ENCODE assay signal across 8 cellular contexts in genomic region chr14:95260537-95261440, GRCh38. TPM values are rescaled to one million over a fixed set of nuclear protein-coding genes. Genes with fewer than 3 reads are reported as not detected.
DNase-seq lines count a peak whose midpoint lies in the region; ATAC-seq and TF ChIP-seq lines count a peak whose summit lies in the region.

No MANE protein-coding gene starts in this region.

- H3K27ac ChIP-seq in mammary epithelial cell (ENCODE audit: insufficient read depth, low read depth, low read length): no peak overlapping the region
- peak overlapping the region; percentile 49 to 66 (median 60) for H3K27ac ChIP-seq in gastrocnemius medialis
- peak overlapping the region in 2 of 4 donors; percentile 4 to 42 for H3K27ac ChIP-seq in esophagus muscularis mucosa (replicated peaks in 1 of 4)
- peak overlapping the region in 1 of 4 donors; percentile 51 for H3K27ac ChIP-seq in tibial nerve

- TF ChIP-seq CTCF in mammary epithelial cell (conservative IDR thresholded peaks at IDR 0.05 in 1 of 2, IDR thresholded peaks at IDR 0.05 in 1 of 2; ENCODE audit: extremely low read depth in 1 of 2, insufficient read depth in 1 of 2, low read depth in 1 of 2, low read length in 2 of 2) (no peak), gastrocnemius medialis (IDR thresholded peaks at IDR 0.05 in 4 of 5, conservative IDR thresholded peaks at IDR 0.05 in 1 of 5) (no peak), esophagus muscularis mucosa (IDR thresholded peaks at IDR 0.05) (no peak), tibial nerve (IDR thresholded peaks at IDR 0.05) (no peak)

- no peaks in the 10 kb centered on the region for H3K36me3 ChIP-seq in mammary epithelial cell (ENCODE audit: insufficient read depth, low read length)
- no peaks in the 10 kb centered on the region for H3K36me3 ChIP-seq in gastrocnemius medialis
- H3K36me3 ChIP-seq in esophagus muscularis mucosa: no peaks in the 10 kb centered on the region
- H3K36me3 ChIP-seq in tibial nerve: no peaks in the 10 kb centered on the region

- H3K4me1 ChIP-seq in mammary epithelial cell (ENCODE audit: insufficient read depth, low read length) (peaks cover 47% of the 10 kb centered on the region), gastrocnemius medialis (peaks cover 19 to 29% of the 10 kb centered on the region in 2 donors), esophagus muscularis mucosa (peaks cover 19 to 39% (median 30%) of the 10 kb centered on the region in 4 donors), tibial nerve (peaks cover 0 to 47% (median 24%) of the 10 kb centered on the region in 4 donors)

- no peak for TF ChIP-seq POLR2A in gastrocnemius medialis (IDR thresholded peaks at IDR 0.05)
- TF ChIP-seq POLR2A in esophagus muscularis mucosa (IDR thresholded peaks at IDR 0.05; ENCODE audit: low read depth): no peak
- no peak for TF ChIP-seq POLR2A in tibial nerve (IDR thresholded peaks at IDR 0.05)

- WGBS in mammary epithelial cell (ENCODE audit: low coverage, missing lambda C conversion rate): 88% methylated on average over 20 of the region's 20 CpGs
- 78% methylated on average over 20 of the region's 20 CpGs for WGBS in esophagus muscularis mucosa
- 61 to 62% methylated on average over 20 of the region's 20 CpGs for WGBS in tibial nerve, 2 donors

- in situ Hi-C loops in mammary epithelial cell (cut with MboI; ENCODE audit: low sequenced_read_pairs in 2 of 2) (loop anchor here in 1 of 2 donors (10.0 to 25.0 kb wide), 2 partner anchors 64 to 252 kb away; partner anchors contain the start of gene SYNE3), gastrocnemius medialis (cut with MboI; ENCODE audit: low sequenced_read_pairs in 4 of 4) (no loop called here)

- H3K4me3 ChIP-seq in mammary epithelial cell (replicated peaks in 1 of 3; ENCODE audit: insufficient read depth in 1 of 3, low read depth in 2 of 3, low read length in 3 of 3) (no peak overlapping the region), gastrocnemius medialis (no peak overlapping the region), esophagus muscularis mucosa (no peak overlapping the region), tibial nerve (no peak overlapping the region)

- intact Hi-C loops in mammary epithelial cell (cut with micrococcal nuclease): loop anchor here (10.0 kb wide), 1 partner anchor 104 kb away; no protein-coding TSS in a partner anchor
- intact Hi-C loops in gastrocnemius medialis (cut with DNase I; ENCODE audit: low total_unique reads): no loop called here
- intact Hi-C loops in esophagus muscularis mucosa (cut with DNase I): no loop called here

- peak; percentile 44 for ATAC-seq in GM18502 (IDR thresholded peaks at IDR 0.05; ENCODE audit: poor library complexity, unreplicated experiment)
- ATAC-seq in gastrocnemius medialis: peak in 1 of 2 donors; percentile 7
- ATAC-seq in HG02571 (IDR thresholded peaks at IDR 0.05; ENCODE audit: unreplicated experiment): no peak

- TF ChIP-seq EP300 in esophagus muscularis mucosa (IDR thresholded peaks at IDR 0.05) (no peak), tibial nerve (IDR thresholded peaks at IDR 0.05) (no peak)

- no peak overlapping the region for H2AFZ ChIP-seq in mammary epithelial cell (ENCODE audit: low read depth, low read length)

- H3K27me3 ChIP-seq in mammary epithelial cell (ENCODE audit: insufficient read depth, low read length) (no peaks in the 10 kb centered on the region), gastrocnemius medialis (no peaks in the 10 kb centered on the region), esophagus muscularis mucosa (no peaks in the 10 kb centered on the region), tibial nerve (no peaks in the 10 kb centered on the region)

- BruUV-seq in mammary epithelial cell (replicated peaks; lab: Mats Ljungman, UMichigan): no TSS peak

- CTCF ChIA-PET in mammary epithelial cell (lab: Charles Lee; ENCODE audit: low non-redundant PET): no interaction called here

- H3K79me2 ChIP-seq in mammary epithelial cell (ENCODE audit: insufficient read depth, low read length): peaks cover 26% of the 10 kb centered on the region

- no peaks in the 10 kb centered on the region for H4K20me1 ChIP-seq in mammary epithelial cell (ENCODE audit: insufficient read depth, low read length)

- H3K9me3 ChIP-seq in mammary epithelial cell (replicated peaks; ENCODE audit: insufficient read depth, low read length): no peaks in the 10 kb centered on the region
- H3K9me3 ChIP-seq in gastrocnemius medialis: no peaks in the 10 kb centered on the region
- no peaks in the 10 kb centered on the region for H3K9me3 ChIP-seq in esophagus muscularis mucosa
- H3K9me3 ChIP-seq in tibial nerve: no peaks in the 10 kb centered on the region

- DNase-seq in M059J (ENCODE audit: low read depth) (peak; percentile 9), mammary epithelial cell (peak; percentile 82), gastrocnemius medialis (no peak), A172 (ENCODE audit: low spot score) (no peak), esophagus muscularis mucosa (ENCODE audit: extremely low spot score) (no peak), tibial nerve (ENCODE audit: low spot score in 2 of 2) (no peak)

- no peak overlapping the region for H3K4me2 ChIP-seq in mammary epithelial cell (ENCODE audit: insufficient read depth, low read depth, low read length)

- H3K9ac ChIP-seq in mammary epithelial cell (ENCODE audit: insufficient read depth, low read length): no peak overlapping the region

- dilution Hi-C loops in mammary epithelial cell (cut with HindIII; ENCODE audit: low sequenced_read_pairs): no loop called here

RNA-seq across cellular contexts. Expression of gene CLMN, which starts 58.9 kb away (rescaled TPM):
- total RNA-seq in M059J (2014; rRNA removed; shearing (Covaris generic)): 0.71 and 2.8 TPM in 2 replicates
- total RNA-seq in mammary epithelial cell: 10 to 100 TPM; 12.2 to 64.3 TPM
- polyA plus RNA-seq in mammary epithelial cell: 12.0 TPM
- 45.1 TPM for polyA minus RNA-seq in mammary epithelial cell
- total RNA-seq in gastrocnemius medialis: 1 to 10 TPM; 3.8 to 8.8 (median 5.8) TPM
- total RNA-seq in A172 (2014; rRNA removed; shearing (Covaris generic)): 1.5 and 1.8 TPM in 2 replicates
- total RNA-seq in esophagus muscularis mucosa: 1 to 10 TPM; 6.5 to 10.0 (median 7.9) TPM
- total RNA-seq in tibial nerve: 10 to 100 TPM; 31.2 to 49.8 (median 40.9) TPM

Comparison
In these comparisons a context has a peak if more than half of its experiments do, and no peak if none do; other contexts are left out.
1. DNase-seq: peak in M059J (single experiment) and mammary epithelial cell (single experiment); none in gastrocnemius medialis (0 of 2), A172 (single experiment), esophagus muscularis mucosa (single experiment) and tibial nerve (0 of 2).